ENCODE assay signal across 14 cellular contexts in the genomic region with DNA sequence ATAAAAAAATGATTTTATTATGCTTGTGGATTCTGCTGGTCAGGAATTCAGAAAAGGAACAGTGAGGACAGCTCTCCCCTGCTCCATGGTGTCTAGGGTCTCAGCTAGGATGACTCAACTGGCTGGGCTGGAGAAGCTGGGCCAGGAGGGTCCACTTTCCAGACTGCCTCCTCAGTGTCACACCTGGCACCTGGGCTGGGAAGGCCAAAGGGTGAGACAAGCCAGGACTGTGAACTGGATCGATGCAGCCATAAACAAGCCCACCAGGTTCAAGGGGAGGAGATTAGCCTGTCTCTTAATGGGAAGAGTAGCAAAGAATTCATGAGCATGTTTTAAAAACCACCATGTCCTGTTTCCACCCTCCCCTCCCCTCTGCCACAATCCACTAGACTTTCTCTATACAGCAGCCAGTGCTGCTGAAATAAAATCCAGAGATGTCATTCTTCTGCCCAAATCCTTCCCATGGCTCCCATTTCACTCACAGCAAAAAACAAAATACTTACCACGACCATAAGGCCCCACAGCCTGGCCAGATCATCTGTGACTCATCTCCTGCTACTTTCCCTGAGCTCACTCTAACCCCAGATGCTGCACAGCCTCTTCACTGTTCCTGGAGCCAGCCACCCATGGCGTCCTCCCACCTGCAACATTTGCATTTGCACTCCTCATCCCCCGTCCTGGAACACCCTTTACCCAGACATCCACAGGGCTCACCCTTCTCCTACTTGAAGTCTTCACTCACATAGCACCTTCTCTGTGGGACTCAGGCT. TPM values are rescaled to one million over a fixed set of nuclear protein-coding genes. Genes with fewer than 3 reads are reported as not detected.
DNase-seq lines count a peak whose midpoint lies in the region; ATAC-seq, FAIRE-seq and TF ChIP-seq lines count a peak whose summit lies in the region.
"Had no signal": no experiment of that assay in that cellular context is flagged by ENCODE, and none has a peak within 500 bp of the region (broad histone marks: within the 10 kb centered on the region; RNA-seq: fewer than 3 reads in every experiment).

No MANE protein-coding gene starts in this region.

- peaks cover 20% of the 10 kb centered on the region for H3K36me3 Mint-ChIP-seq in WTC11
- H3K36me3 Mint-ChIP-seq: stimulated activated effector memory CD8-positive, alpha-beta T cell treated with anti-CD3 and anti-CD28 coated beads, Interleukin-12 subunit alpha, Interleukin-12 subunit beta, amount 100 ng/mL, for 72 hours had no signal

- CTCF ChIA-PET in WTC11 (lab: Charles Lee): no interaction called here

- H3K27me3 ChIP-seq in kidney epithelial cell (ENCODE audit: control insufficient read depth, insufficient read depth, low read length): no peaks in the 10 kb centered on the region
- H3K27me3 ChIP-seq: SJCRH30 had no signal

- TF ChIP-seq CTCF in AG09309 (IDR thresholded peaks at IDR 0.05; ENCODE audit: control insufficient read depth, insufficient read depth, low read depth, low read length, missing control alignments): no peak
- no peak for TF ChIP-seq CTCF in cardiac fibroblast (IDR thresholded peaks at IDR 0.05; ENCODE audit: low read depth, low read length)
- no peak for TF ChIP-seq CTCF in kidney epithelial cell (IDR thresholded peaks at IDR 0.05; ENCODE audit: insufficient read depth, low read length, poor library complexity, severe bottlenecking)
- no peak for TF ChIP-seq CTCF in WTC11 (IDR thresholded peaks at IDR 0.05)

- peak; percentile 16 for FAIRE-seq in HTR-8/SVneo (lab: Jason Lieb, UNC)

- H3K4me3 ChIP-seq in AG09309 (ENCODE audit: control insufficient read depth, low read depth, low read length): no peak overlapping the region
- no peak overlapping the region for H3K4me3 ChIP-seq in cardiac fibroblast (replicated peaks in 1 of 2; ENCODE audit: low read depth in 2 of 2, low read length in 2 of 2)
- H3K4me3 ChIP-seq in kidney epithelial cell (ENCODE audit: low read depth, low read length): no peak overlapping the region
- H3K4me3 ChIP-seq: SJCRH30 had no signal

- peaks cover 6% of the 10 kb centered on the region for H3K4me1 Mint-ChIP-seq in WTC11
- H3K4me1 Mint-ChIP-seq: memory B cell; stimulated activated effector memory CD8-positive, alpha-beta T cell treated with anti-CD3 and anti-CD28 coated beads, Interleukin-12 subunit alpha, Interleukin-12 subunit beta, amount 100 ng/mL, for 72 hours had no signal

- ATAC-seq in GM21723 (IDR thresholded peaks at IDR 0.05; ENCODE audit: unreplicated experiment) (no peak), GM21367 (IDR thresholded peaks at IDR 0.05; ENCODE audit: unreplicated experiment) (no peak), WTC11 (no peak)
- ATAC-seq: stimulated activated effector memory CD8-positive, alpha-beta T cell treated with anti-CD3 and anti-CD28 coated beads, Interleukin-12 subunit alpha, Interleukin-12 subunit beta, amount 100 ng/mL, for 72 hours had no signal

- peaks cover 29% of the 10 kb centered on the region for H3K9me3 Mint-ChIP-seq in WTC11

- peaks cover 4% of the 10 kb centered on the region; the same call in 1 of the 2 replicates for H3K27me3 Mint-ChIP-seq in WTC11 (ENCODE audit: low read depth)
- H3K27me3 Mint-ChIP-seq: memory B cell had no signal

- POLR2A ChIA-PET in WTC11 (lab: Charles Lee): no interaction called here

- DNase-seq in AG09309 (ENCODE audit: low read depth): peak; percentile 17
- no peak for DNase-seq in HTR-8/SVneo (ENCODE audit: insufficient read length, low spot score)
- peak; percentile 51 to 72 for DNase-seq in cardiac fibroblast (ENCODE audit: low read depth in 2 of 2)
- DNase-seq in kidney epithelial cell (ENCODE audit: low read depth): peak; percentile 75
- no peak for DNase-seq in hepatic stellate cell (ENCODE audit: low spot score)
- no peak for DNase-seq in WTC11 (ENCODE audit: low spot score)
- DNase-seq: AML-193; effector memory CD4-positive, alpha-beta T cell; NCI-H748 treated with DMSO at 0.1 percent for 48 hours had no signal

- H3K27ac Mint-ChIP-seq in WTC11: no peak overlapping the region
- H3K27ac Mint-ChIP-seq: memory B cell; stimulated activated effector memory CD8-positive, alpha-beta T cell treated with anti-CD3 and anti-CD28 coated beads, Interleukin-12 subunit alpha, Interleukin-12 subunit beta, amount 100 ng/mL, for 72 hours had no signal

- no peaks in the 10 kb centered on the region for H3K36me3 ChIP-seq in kidney epithelial cell (ENCODE audit: control insufficient read depth, insufficient read depth, low read length)
- H3K36me3 ChIP-seq: SJCRH30 had no signal

- no peak overlapping the region for H3K4me3 Mint-ChIP-seq in WTC11
- H3K4me3 Mint-ChIP-seq: memory B cell; stimulated activated effector memory CD8-positive, alpha-beta T cell treated with anti-CD3 and anti-CD28 coated beads, Interleukin-12 subunit alpha, Interleukin-12 subunit beta, amount 100 ng/mL, for 72 hours had no signal

TF ChIP-seq in WTC11, 78 proteins besides CTCF, POLR2A, EP300 and RAD21:
- TF ChIP-seq, protein P1, sequence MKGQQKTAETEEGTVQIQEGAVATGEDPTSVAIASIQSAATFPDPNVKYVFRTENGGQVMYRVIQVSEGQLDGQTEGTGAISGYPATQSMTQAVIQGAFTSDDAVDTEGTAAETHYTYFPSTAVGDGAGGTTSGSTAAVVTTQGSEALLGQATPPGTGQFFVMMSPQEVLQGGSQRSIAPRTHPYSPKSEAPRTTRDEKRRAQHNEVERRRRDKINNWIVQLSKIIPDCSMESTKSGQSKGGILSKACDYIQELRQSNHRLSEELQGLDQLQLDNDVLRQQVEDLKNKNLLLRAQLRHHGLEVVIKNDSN (CRISPR knock-in tag; IDR thresholded peaks at IDR 0.05): no peak
- no peak for TF ChIP-seq AFF4 (CRISPR knock-in tag; IDR thresholded peaks at IDR 0.05; ENCODE audit: borderline replicate concordance)
- no peak for TF ChIP-seq ZNF416 (CRISPR knock-in tag; IDR thresholded peaks at IDR 0.05)
- TF ChIP-seq JAZF1 (CRISPR knock-in tag; IDR thresholded peaks at IDR 0.05): no peak
- TF ChIP-seq NFE2L1 (CRISPR knock-in tag; IDR thresholded peaks at IDR 0.05): no peak
- no peak for TF ChIP-seq SMAD4 (CRISPR knock-in tag; IDR thresholded peaks at IDR 0.05)
- TF ChIP-seq, protein P2, sequence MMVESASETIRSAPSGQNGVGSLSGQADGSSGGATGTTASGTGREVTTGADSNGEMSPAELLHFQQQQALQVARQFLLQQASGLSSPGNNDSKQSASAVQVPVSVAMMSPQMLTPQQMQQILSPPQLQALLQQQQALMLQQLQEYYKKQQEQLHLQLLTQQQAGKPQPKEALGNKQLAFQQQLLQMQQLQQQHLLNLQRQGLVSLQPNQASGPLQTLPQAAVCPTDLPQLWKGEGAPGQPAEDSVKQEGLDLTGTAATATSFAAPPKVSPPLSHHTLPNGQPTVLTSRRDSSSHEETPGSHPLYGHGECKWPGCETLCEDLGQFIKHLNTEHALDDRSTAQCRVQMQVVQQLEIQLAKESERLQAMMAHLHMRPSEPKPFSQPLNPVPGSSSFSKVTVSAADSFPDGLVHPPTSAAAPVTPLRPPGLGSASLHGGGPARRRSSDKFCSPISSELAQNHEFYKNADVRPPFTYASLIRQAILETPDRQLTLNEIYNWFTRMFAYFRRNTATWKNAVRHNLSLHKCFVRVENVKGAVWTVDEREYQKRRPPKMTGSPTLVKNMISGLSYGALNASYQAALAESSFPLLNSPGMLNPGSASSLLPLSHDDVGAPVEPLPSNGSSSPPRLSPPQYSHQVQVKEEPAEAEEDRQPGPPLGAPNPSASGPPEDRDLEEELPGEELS (CRISPR knock-in tag; IDR thresholded peaks at IDR 0.05): no peak
- no peak for TF ChIP-seq ZBTB21 (CRISPR knock-in tag; IDR thresholded peaks at IDR 0.05; ENCODE audit: borderline replicate concordance)
- TF ChIP-seq OVOL2 (CRISPR knock-in tag; IDR thresholded peaks at IDR 0.05; ENCODE audit: borderline replicate concordance): no peak
TF ChIP-seq in WTC11: peak in this region for 0.

RNA-seq across cellular contexts. Expression of gene SPTLC3, which starts 13.8 kb away (rescaled TPM):
- total RNA-seq in kidney epithelial cell (0.89 and 1.2 TPM in 2 replicates), WTC11 (2021) (0.13 to 0.64 TPM (median 0.48 TPM) in 3 replicates)
- total RNA-seq: SJCRH30 had no signal

Comparison
In these comparisons a context has a peak if more than half of its experiments do, and no peak if none do; other contexts are left out.
1. DNase-seq: peak in AG09309 (single experiment), cardiac fibroblast (2 of 2) and kidney epithelial cell (single experiment); none in HTR-8/SVneo (single experiment), hepatic stellate cell (single experiment) and WTC11 (single experiment).